ENCODE assay signal across 8 cellular contexts in the genomic region with DNA sequence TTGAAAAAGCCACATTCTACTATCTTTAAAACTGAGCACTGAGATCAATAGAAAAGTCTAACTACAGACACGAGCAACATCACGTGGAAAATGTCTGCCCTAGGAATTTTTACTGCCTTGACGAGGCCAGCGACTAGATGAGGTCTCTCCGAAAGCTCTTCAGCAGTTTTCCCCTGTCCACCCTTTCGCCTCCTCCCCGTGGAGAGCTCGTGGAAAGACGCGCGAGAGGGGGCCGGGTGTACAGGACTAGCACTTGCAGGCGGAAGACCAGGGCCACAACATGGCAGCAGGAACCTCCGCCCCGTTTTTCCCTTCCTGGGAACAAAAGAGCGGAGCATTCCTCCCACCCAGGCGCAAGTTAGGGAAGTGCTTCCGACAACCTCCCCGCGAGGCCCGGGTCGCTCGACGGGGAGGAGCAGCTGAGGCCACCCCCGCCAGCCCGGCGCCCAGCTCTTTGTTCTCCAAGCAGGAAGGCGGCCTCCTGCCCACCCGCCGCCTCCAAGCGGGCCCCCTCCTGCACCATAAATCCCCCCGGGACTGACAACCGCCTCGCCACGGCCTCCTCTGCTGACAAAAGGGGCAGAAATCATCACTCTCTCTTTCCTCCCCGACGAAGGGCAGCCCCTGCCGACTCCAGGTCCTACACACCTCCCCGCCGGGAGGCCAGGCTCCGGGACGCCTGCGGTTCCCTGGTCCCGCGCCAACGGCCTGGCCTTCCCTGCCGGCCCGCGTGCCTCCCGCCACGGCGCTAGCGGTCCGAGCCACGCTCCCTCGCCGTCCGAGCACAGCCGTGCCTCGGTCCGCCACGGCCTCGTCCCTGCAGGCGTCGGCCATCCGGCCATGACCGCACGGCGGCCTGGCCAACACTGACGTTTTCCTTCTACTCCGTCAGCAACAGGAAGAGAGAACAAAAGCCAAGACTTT. TPM values are rescaled to one million over a fixed set of nuclear protein-coding genes. Genes with fewer than 3 reads are reported as not detected.
A peak's percentile ranks its signal among the peaks of the same experiment; 100 is the strongest.
DNase-seq lines count a peak whose midpoint lies in the region; ATAC-seq, FAIRE-seq and TF ChIP-seq lines count a peak whose summit lies in the region.

No MANE protein-coding gene starts in this region.

- POLR2A ChIA-PET in OCI-LY7 (lab: Charles Lee), result interaction anchor here (0.6 to 3.1 kb wide), 14 partner anchors 9 to 980 kb away, joined by 3 to 63 read pairs (median 8); partner anchors contain the start of gene ZBED5

- H3K9me2 ChIP-seq in OCI-LY7 (ENCODE audit: insufficient read depth, low read length), result no peaks in the 10 kb centered on the region

- intact Hi-C loops in OCI-LY7 (cut with micrococcal nuclease; ENCODE audit: unreplicated experiment), result loop anchor here (1.0 kb wide), 1 partner anchor 50 kb away; the partner anchor contains the start of gene ZBED5

- H3K27me3 ChIP-seq in neuron (ENCODE audit: insufficient read depth, low read length) (no peaks in the 10 kb centered on the region), suprapubic skin (no peaks in the 10 kb centered on the region)

- WGBS in suprapubic skin, result under 1% methylated on average over 27 of the region's 71 CpGs

- H3K4me2 ChIP-seq in OCI-LY7 (ENCODE audit: low read length), result peak overlapping the region; percentile 80

- ATAC-seq in HG02884 (IDR thresholded peaks at IDR 0.05; ENCODE audit: unreplicated experiment), result peak; percentile 4

- no peak for TF ChIP-seq EP300 in suprapubic skin (IDR thresholded peaks at IDR 0.05)

- peak in 1 of 2 donors; percentile 33 for TF ChIP-seq POLR2A in suprapubic skin (IDR thresholded peaks at IDR 0.05)

- DNase-seq in GM12865 (ENCODE audit: low read depth), result peak; percentile 62
- DNase-seq in OCI-LY7 (ENCODE audit: low spot score), result peak; percentile 63
- DNase-seq in activated gamma-delta T cell (lab: John Stamatoyannopoulos, UW), result peak; percentile 38
- peak; percentile 48 to 55 for DNase-seq in frontal cortex (ENCODE audit: low spot score in 2 of 2)
- DNase-seq in suprapubic skin (ENCODE audit: low spot score in 2 of 2), result peak; percentile 85
- no peak for DNase-seq in NCI-H526 treated with DMSO at 0.1 percent for 48 hours (lab: John Stamatoyannopoulos, UW)

- CTCF ChIA-PET in OCI-LY7 (lab: Charles Lee; ENCODE audit: unreplicated experiment), result interaction anchor here (1.1 to 1.7 kb wide), 2 partner anchors 17 to 50 kb away, joined by 4 to 6 read pairs; partner anchors contain the start of gene ZBED5

- H3K27ac ChIP-seq in OCI-LY7 (ENCODE audit: low read depth, low read length, poor library complexity, severe bottlenecking) (peak overlapping the region; percentile 87), suprapubic skin (peak overlapping the region; percentile 100)

- no TSS peak for BruUV-seq in OCI-LY7 (replicated peaks; lab: Mats Ljungman, UMichigan)

- no peak for FAIRE-seq in frontal cortex (lab: Jason Lieb, UNC)

- H3K4me1 ChIP-seq in OCI-LY7 (ENCODE audit: insufficient read depth, low read length, poor library complexity, severe bottlenecking) (peaks cover 40% of the 10 kb centered on the region), neuron (ENCODE audit: insufficient read depth, low read length) (peaks cover 20% of the 10 kb centered on the region), suprapubic skin (peaks cover 52% of the 10 kb centered on the region)

- H3K36me3 ChIP-seq in OCI-LY7 (ENCODE audit: insufficient read depth, low read length) (peaks cover 55% of the 10 kb centered on the region), neuron (ENCODE audit: insufficient read depth, low read length) (peaks cover 46% of the 10 kb centered on the region), suprapubic skin (peaks cover 34% of the 10 kb centered on the region)

- TF ChIP-seq CTCF in GM12865 (IDR thresholded peaks at IDR 0.05; ENCODE audit: insufficient read depth, low read depth, low read length, missing control alignments) (no peak), OCI-LY7 (conservative IDR thresholded peaks at IDR 0.05; ENCODE audit: low read length) (no peak), suprapubic skin (IDR thresholded peaks at IDR 0.05) (no peak)

- H2AFZ ChIP-seq in OCI-LY7 (ENCODE audit: low read length), result peak overlapping the region; percentile 19; the same call in 1 of the 2 replicates
- H2AFZ ChIP-seq in neuron (ENCODE audit: low read depth, low read length), result no peak overlapping the region

- peaks cover 11% of the 10 kb centered on the region; the same call in 1 of the 2 replicates for H4K20me1 ChIP-seq in OCI-LY7 (ENCODE audit: insufficient read depth, low read length)

- peaks cover 56% of the 10 kb centered on the region for H3K79me2 ChIP-seq in OCI-LY7 (ENCODE audit: insufficient read depth, low read depth, low read length)

- no peaks in the 10 kb centered on the region for H3K9me3 ChIP-seq in OCI-LY7 (ENCODE audit: low read length)
- H3K9me3 ChIP-seq in neuron (ENCODE audit: low read length), result no peaks in the 10 kb centered on the region
- no peaks in the 10 kb centered on the region for H3K9me3 ChIP-seq in suprapubic skin

- H3K4me3 ChIP-seq in GM12865 (ENCODE audit: low read depth, low read length) (peak overlapping the region; percentile 81), OCI-LY7 (ENCODE audit: low read depth, low read length, poor library complexity, severe bottlenecking) (peak overlapping the region; percentile 94), neuron (ENCODE audit: low read length) (peak overlapping the region; percentile 97), suprapubic skin (peak overlapping the region; percentile 100)

RNA-seq across cellular contexts. Expression of gene EIF4G2, which starts 0.8 kb away (rescaled TPM):
- 312 and 317 TPM in 2 replicates for total RNA-seq in OCI-LY7 (2014; rRNA removed; shearing (Covaris generic))
- total RNA-seq in OCI-LY7 (2022), result 502 and 503 TPM in 2 replicates
- total RNA-seq in frontal cortex, result 941 TPM
- 100 to 1,000 TPM; 439 to 593 (median 477) TPM for total RNA-seq in suprapubic skin

RNA-seq across cellular contexts. Expression of gene ZBED5, which starts 50.0 kb away (rescaled TPM):
- 37.6 and 42.1 TPM in 2 replicates for total RNA-seq in OCI-LY7 (2014; rRNA removed; shearing (Covaris generic))
- total RNA-seq in OCI-LY7 (2022), result 71.9 and 86.6 TPM in 2 replicates
- total RNA-seq in frontal cortex, result 67.7 TPM
- 10 to 100 TPM; 26.6 to 63.2 (median 32.2) TPM for total RNA-seq in suprapubic skin

RNA-seq across cellular contexts. Expression of gene CTR9, which starts 56.8 kb away (rescaled TPM):
- total RNA-seq in OCI-LY7 (2014; rRNA removed; shearing (Covaris generic)), result 15.3 and 19.3 TPM in 2 replicates
- 25.5 and 29.5 TPM in 2 replicates for total RNA-seq in OCI-LY7 (2022)
- 39.9 TPM for total RNA-seq in frontal cortex
- total RNA-seq in suprapubic skin, result 10 to 100 TPM; 28.6 to 34.1 (median 30.5) TPM
